ENCODE assay signal across 19 cellular contexts in the genomic region with DNA sequence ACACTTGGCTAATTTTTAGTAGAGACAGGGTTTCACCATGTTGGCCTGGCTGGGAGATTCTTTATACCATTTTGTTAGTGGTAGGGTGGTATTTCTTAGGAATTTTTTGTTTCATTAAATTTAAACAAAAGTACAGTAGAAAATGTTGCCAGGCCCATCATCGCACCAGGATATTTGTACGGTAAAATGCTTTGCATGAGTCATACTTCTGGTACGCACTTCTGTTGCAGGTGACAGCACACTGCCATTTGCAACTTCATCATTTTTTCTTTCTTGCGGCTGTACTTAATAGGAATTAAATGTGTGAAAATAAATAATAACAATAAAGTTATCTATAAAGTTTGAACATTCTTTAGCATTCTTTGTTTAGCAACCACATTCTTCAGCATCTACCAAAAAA.
DNase-seq lines count a peak whose midpoint lies in the region; ATAC-seq, FAIRE-seq and TF ChIP-seq lines count a peak whose summit lies in the region.
"Had no signal": no experiment of that assay in that cellular context is flagged by ENCODE, and none has a peak within 500 bp of the region (broad histone marks: within the 10 kb centered on the region; RNA-seq: fewer than 3 reads in every experiment).

No MANE protein-coding gene starts in this region.

- RAD21 ChIA-PET in GM12878 (lab: Charles Lee; ENCODE audit: unreplicated experiment) = interaction anchor here (0.6 to 2.6 kb wide), 2 partner anchors 300 to 1584 kb away, joined by 4 to 13 read pairs; no protein-coding TSS in a partner anchor

- TF ChIP-seq EP300 in GM12878 (IDR thresholded peaks at IDR 0.05; ENCODE audit: borderline replicate concordance in 1 of 2, control insufficient read depth in 1 of 2, low read depth in 2 of 2, low read length in 2 of 2) = no peak

- no peak for TF ChIP-seq CTCF in GM12878 (IDR thresholded peaks at IDR 0.05 in 2 of 3, conservative IDR thresholded peaks at IDR 0.05 in 1 of 3; ENCODE audit: control insufficient read depth in 2 of 3, extremely low read depth in 1 of 3, insufficient read depth in 1 of 3, low read depth in 3 of 3, low read length in 3 of 3)

- TSS peak; percentile 56 for BruUV-seq in GM12878 (replicated peaks; lab: Mats Ljungman, UMichigan)

- no peak for TF ChIP-seq RAD21 in GM12878 (IDR thresholded peaks at IDR 0.05; ENCODE audit: insufficient read depth, low read depth, low read length)

- WGBS in GM12878 (ENCODE audit: insufficient coverage, insufficient replicate concordance, low lambda C conversion rate, missing lambda C conversion rate) = 98% methylated on average over 4 of the region's 4 CpGs

- FAIRE-seq in GM12878 (lab: Jason Lieb, UNC) = no peak
- FAIRE-seq: HepG2, HTR-8/SVneo had no signal

- H3K27ac ChIP-seq in GM12878 (ENCODE audit: control insufficient read depth, insufficient read depth) = no peak overlapping the region
- H3K27ac ChIP-seq: C4-2B had no signal

- H3K36me3 ChIP-seq in GM12878 (ENCODE audit: control insufficient read depth in 2 of 2, insufficient read depth in 2 of 2, low read length in 1 of 2) = no peaks in the 10 kb centered on the region
- H3K36me3 ChIP-seq: BE2C had no signal

- H3K4me2 ChIP-seq in GM12878 (ENCODE audit: control insufficient read depth, insufficient read depth) = no peak overlapping the region

- H3K4me3 Mint-ChIP-seq in activated T-cell treated with anti-CD3 and anti-CD28 coated beads, Interleukin-2, amount 50 U/mL, for 4 hours = no peak overlapping the region
- H3K4me3 Mint-ChIP-seq: CD4-positive, alpha-beta memory T cell; HFFc6 had no signal

- intact Hi-C loops in GM12878 (cut with micrococcal nuclease; ENCODE audit: unreplicated experiment) = loop anchor here (5.0 to 10.0 kb wide), 4 partner anchors 167 to 604 kb away; partner anchors contain the start of genes CBX3 and HNRNPA2B1

- CTCF ChIA-PET in GM12878 (lab: Yijun Ruan, JAX) = interaction anchor here (1.0 to 5.4 kb wide), 3 partner anchors 11 to 300 kb away, joined by 4 to 66 read pairs (median 18); no protein-coding TSS in a partner anchor

- H3K4me1 Mint-ChIP-seq in activated T-cell treated with anti-CD3 and anti-CD28 coated beads, Interleukin-2, amount 50 U/mL, for 4 hours (ENCODE audit: low read depth) = peaks cover 13% of the 10 kb centered on the region

- no peak overlapping the region for H2AFZ ChIP-seq in GM12878 (ENCODE audit: control insufficient read depth, low read depth, low read length)

- H3K4me3 ChIP-seq in GM12878 = no peak overlapping the region

- SMC1A ChIA-PET in GM12878 (lab: Charles Lee; ENCODE audit: uncharacterized antibody, unreplicated experiment) = interaction anchor here (1.5 to 1.6 kb wide), 2 partner anchors 9 to 292 kb away, joined by 4 to 5 read pairs; no protein-coding TSS in a partner anchor

- in situ Hi-C loops in Caki2 (cut with HindIII; ENCODE audit: low pct_unique_long_range_greater_than_20kb, low sequenced_read_pairs) (no loop called here), GM12878 (cut with MboI) (loop anchor here (5.0 to 10.0 kb wide), 3 partner anchors 302 to 774 kb away; no protein-coding TSS in a partner anchor)

- H3K36me3 Mint-ChIP-seq in activated T-cell treated with anti-CD3 and anti-CD28 coated beads, Interleukin-2, amount 50 U/mL, for 4 hours (ENCODE audit: insufficient read depth) = no peaks in the 10 kb centered on the region
- H3K36me3 Mint-ChIP-seq: CD4-positive, alpha-beta memory T cell had no signal

- no peaks in the 10 kb centered on the region for H4K20me1 ChIP-seq in GM12878 (ENCODE audit: control insufficient read depth, insufficient read depth)

- DNase-seq in Caki2 (ENCODE audit: low read depth) = peak; percentile 65
- DNase-seq in NCI-H69 (lab: John Stamatoyannopoulos, UW) = peak; percentile 63
- no peak for DNase-seq in GM12878 (ENCODE audit: low read depth, low spot score)
- peak; percentile 71 for DNase-seq in kidney tubule cell (ENCODE audit: low spot score)
- no peak for DNase-seq in COLO829 (ENCODE audit: low spot score)
- no peak for DNase-seq in stimulated activated naive CD8-positive, alpha-beta T cell treated with anti-CD3 and anti-CD28 coated beads, Interleukin-15, Interleukin-2, amounts not matched to agents 100 U/mL and 50 U/mL, for 24 hours
- DNase-seq in activated T-cell treated with anti-CD3 and anti-CD28 coated beads, Interleukin-2, amount 50 U/mL, for 4 hours = no peak
- DNase-seq: BE2C; Caco-2; CD4-positive, alpha-beta memory T cell; DMS 273 treated with DMSO at 0.1 percent for 48 hours; DMS79 treated with DMSO at 0.1 percent for 48 hours; EL; GDM1; HCEC 1CT; HFFc6 had no signal

- no peak overlapping the region for H3K9ac ChIP-seq in GM12878 (ENCODE audit: control insufficient read depth, insufficient read depth, low read length)

- H3K27me3 ChIP-seq in GM12878 (replicated peaks in 1 of 2; ENCODE audit: control insufficient read depth in 2 of 2, insufficient read depth in 2 of 2, low read length in 1 of 2) = no peaks in the 10 kb centered on the region

- no peaks in the 10 kb centered on the region for H3K4me1 ChIP-seq in GM12878 (ENCODE audit: control insufficient read depth, insufficient read depth, low read length)
- H3K4me1 ChIP-seq: BE2C, Caco-2 had no signal

- POLR2A ChIA-PET in GM12878 (lab: Charles Lee) = no interaction called here

- no peak for TF ChIP-seq POLR2A in GM12878 (IDR thresholded peaks at IDR 0.05; ENCODE audit: low read depth, low read length)

- H3K9me3 Mint-ChIP-seq in activated T-cell treated with anti-CD3 and anti-CD28 coated beads, Interleukin-2, amount 50 U/mL, for 4 hours = no peaks in the 10 kb centered on the region
- H3K9me3 Mint-ChIP-seq: CD4-positive, alpha-beta memory T cell; HFFc6 had no signal

- no peaks in the 10 kb centered on the region for H3K9me3 ChIP-seq in GM12878 (replicated peaks; ENCODE audit: control insufficient read depth, insufficient read depth, low read length)
- H3K9me3 ChIP-seq: BE2C, Caco-2 had no signal

- no peak for ATAC-seq in GM12878
- ATAC-seq in stimulated activated naive CD8-positive, alpha-beta T cell treated with anti-CD3 and anti-CD28 coated beads, Interleukin-15, Interleukin-2, amounts not matched to agents 100 U/mL and 50 U/mL, for 24 hours = no peak
- ATAC-seq in activated T-cell treated with anti-CD3 and anti-CD28 coated beads, Interleukin-2, amount 50 U/mL, for 4 hours = no peak
- ATAC-seq: HepG2 had no signal

- H3K27me3 Mint-ChIP-seq in activated T-cell treated with anti-CD3 and anti-CD28 coated beads, Interleukin-2, amount 50 U/mL, for 4 hours (ENCODE audit: low read depth) = peaks cover 14% of the 10 kb centered on the region

- no peaks in the 10 kb centered on the region for H3K79me2 ChIP-seq in GM12878 (ENCODE audit: control insufficient read depth, insufficient read depth, low read length)

TF ChIP-seq in GM12878, 131 proteins besides CTCF, POLR2A, EP300 and RAD21 (continues in another document):
- TF ChIP-seq, protein P1, sequence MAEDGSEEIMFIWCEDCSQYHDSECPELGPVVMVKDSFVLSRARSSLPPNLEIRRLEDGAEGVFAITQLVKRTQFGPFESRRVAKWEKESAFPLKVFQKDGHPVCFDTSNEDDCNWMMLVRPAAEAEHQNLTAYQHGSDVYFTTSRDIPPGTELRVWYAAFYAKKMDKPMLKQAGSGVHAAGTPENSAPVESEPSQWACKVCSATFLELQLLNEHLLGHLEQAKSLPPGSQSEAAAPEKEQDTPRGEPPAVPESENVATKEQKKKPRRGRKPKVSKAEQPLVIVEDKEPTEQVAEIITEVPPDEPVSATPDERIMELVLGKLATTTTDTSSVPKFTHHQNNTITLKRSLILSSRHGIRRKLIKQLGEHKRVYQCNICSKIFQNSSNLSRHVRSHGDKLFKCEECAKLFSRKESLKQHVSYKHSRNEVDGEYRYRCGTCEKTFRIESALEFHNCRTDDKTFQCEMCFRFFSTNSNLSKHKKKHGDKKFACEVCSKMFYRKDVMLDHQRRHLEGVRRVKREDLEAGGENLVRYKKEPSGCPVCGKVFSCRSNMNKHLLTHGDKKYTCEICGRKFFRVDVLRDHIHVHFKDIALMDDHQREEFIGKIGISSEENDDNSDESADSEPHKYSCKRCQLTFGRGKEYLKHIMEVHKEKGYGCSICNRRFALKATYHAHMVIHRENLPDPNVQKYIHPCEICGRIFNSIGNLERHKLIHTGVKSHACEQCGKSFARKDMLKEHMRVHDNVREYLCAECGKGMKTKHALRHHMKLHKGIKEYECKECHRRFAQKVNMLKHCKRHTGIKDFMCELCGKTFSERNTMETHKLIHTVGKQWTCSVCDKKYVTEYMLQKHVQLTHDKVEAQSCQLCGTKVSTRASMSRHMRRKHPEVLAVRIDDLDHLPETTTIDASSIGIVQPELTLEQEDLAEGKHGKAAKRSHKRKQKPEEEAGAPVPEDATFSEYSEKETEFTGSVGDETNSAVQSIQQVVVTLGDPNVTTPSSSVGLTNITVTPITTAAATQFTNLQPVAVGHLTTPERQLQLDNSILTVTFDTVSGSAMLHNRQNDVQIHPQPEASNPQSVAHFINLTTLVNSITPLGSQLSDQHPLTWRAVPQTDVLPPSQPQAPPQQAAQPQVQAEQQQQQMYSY (CRISPR knock-in tag; IDR thresholded peaks at IDR 0.05) = no peak
- TF ChIP-seq, protein P2, sequence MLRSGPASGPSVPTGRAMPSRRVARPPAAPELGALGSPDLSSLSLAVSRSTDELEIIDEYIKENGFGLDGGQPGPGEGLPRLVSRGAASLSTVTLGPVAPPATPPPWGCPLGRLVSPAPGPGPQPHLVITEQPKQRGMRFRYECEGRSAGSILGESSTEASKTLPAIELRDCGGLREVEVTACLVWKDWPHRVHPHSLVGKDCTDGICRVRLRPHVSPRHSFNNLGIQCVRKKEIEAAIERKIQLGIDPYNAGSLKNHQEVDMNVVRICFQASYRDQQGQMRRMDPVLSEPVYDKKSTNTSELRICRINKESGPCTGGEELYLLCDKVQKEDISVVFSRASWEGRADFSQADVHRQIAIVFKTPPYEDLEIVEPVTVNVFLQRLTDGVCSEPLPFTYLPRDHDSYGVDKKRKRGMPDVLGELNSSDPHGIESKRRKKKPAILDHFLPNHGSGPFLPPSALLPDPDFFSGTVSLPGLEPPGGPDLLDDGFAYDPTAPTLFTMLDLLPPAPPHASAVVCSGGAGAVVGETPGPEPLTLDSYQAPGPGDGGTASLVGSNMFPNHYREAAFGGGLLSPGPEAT (IDR thresholded peaks at IDR 0.05; ENCODE audit: low read depth) = no peak
- TF ChIP-seq EZH2 (IDR thresholded peaks at IDR 0.05; ENCODE audit: borderline replicate concordance, control insufficient read depth, low read depth, low read length) = no peak
- no peak for TF ChIP-seq ZZZ3 (IDR thresholded peaks at IDR 0.05; ENCODE audit: control insufficient read depth, insufficient read length, low read depth)
- TF ChIP-seq ATF7 (IDR thresholded peaks at IDR 0.05; ENCODE audit: low read depth) = no peak
- no peak for TF ChIP-seq STAT3 (IDR thresholded peaks at IDR 0.05; ENCODE audit: low read depth, low read length)
- TF ChIP-seq BHLHE40 (IDR thresholded peaks at IDR 0.05; ENCODE audit: borderline replicate concordance in 1 of 2, low read depth in 2 of 2, low read length in 1 of 2) = no peak
- no peak for TF ChIP-seq FOXM1 (IDR thresholded peaks at IDR 0.05; ENCODE audit: low read depth, low read length)
- TF ChIP-seq POLR2AphosphoS2 (IDR thresholded peaks at IDR 0.05; ENCODE audit: low read depth, low read length) = no peak
- TF ChIP-seq SMC3 (IDR thresholded peaks at IDR 0.05; ENCODE audit: borderline replicate concordance, low read length) = no peak
- no peak for TF ChIP-seq RFX5 (IDR thresholded peaks at IDR 0.05; ENCODE audit: low read depth, low read length)

Comparison
In these comparisons a context has a peak if more than half of its experiments do, and no peak if none do; other contexts are left out.
1. DNase-seq: peak in Caki2 (single experiment), NCI-H69 (single experiment) and kidney tubule cell (single experiment); none in GM12878 (single experiment), COLO829 (single experiment), stimulated activated naive CD8-positive, alpha-beta T cell treated with anti-CD3 and anti-CD28 coated beads, Interleukin-15, Interleukin-2, amounts not matched to agents 100 U/mL and 50 U/mL, for 24 hours (single experiment) and activated T-cell treated with anti-CD3 and anti-CD28 coated beads, Interleukin-2, amount 50 U/mL, for 4 hours (single experiment).